In the genomic region with DNA sequence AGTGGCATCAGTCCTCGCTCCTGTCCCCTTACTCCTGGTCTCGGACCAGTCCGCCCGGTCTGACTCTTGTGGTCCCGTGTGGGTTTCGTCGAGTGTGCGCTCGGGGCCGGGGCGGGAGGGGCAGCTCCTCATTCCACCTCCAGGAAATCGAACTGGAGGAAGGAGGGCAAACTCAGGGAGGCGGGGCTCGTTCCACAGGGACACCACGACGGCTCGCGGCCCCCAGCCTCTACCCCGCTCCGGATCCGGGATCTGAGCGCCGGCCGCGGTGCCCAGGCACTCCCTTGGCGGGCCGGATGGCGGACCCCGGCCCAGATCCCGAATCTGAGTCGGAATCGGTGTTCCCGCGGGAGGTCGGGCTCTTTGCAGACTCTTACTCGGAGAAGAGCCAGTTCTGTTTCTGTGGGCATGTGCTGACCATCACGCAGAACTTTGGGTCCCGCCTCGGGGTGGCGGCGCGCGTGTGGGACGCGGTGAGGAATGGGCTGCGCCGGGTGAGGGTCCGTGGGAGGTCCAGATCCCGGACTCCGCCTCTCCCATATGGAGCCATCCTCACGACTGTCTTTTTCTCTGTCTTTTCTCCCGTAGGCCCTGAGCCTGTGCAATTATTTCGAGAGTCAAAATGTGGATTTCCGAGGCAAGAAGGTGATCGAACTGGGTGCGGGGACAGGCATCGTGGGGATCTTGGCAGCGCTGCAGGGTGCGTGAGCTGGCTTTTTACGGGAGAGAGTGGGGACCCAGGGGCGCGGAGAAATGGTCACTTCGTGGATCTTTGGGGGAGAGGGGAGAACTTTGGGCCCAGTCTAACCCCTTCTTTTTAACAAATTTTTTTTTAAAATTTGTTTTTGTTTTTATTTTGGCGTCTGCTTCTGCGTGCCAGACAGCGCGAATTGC, we compare ENCODE assay signal across 1 cellular context.
TF ChIP-seq lines count a peak whose summit lies in the region.

TSS of gene EEF1AKMT3 (plus strand) at position 186 of the 894 bp plus-strand sequence. CDS start at position 297, 111 bp downstream.

TF ChIP-seq in HEK293, 187 proteins besides CTCF, POLR2A, EP300 and RAD21 (continued from another document):
- TF ChIP-seq BCL6B (tag by site-specific recombination; IDR thresholded peaks at IDR 0.05) (no peak), ZNF768 (tag by site-specific recombination; IDR thresholded peaks at IDR 0.05) (no peak), PRDM10 (tag by site-specific recombination; IDR thresholded peaks at IDR 0.05) (0 out of 2 replicates have a peak, but pooled peaks have one; percentile 24), ZNF513 (tag by site-specific recombination; IDR thresholded peaks at IDR 0.05) (no peak), ZNF701 (tag by site-specific recombination; IDR thresholded peaks at IDR 0.05) (no peak), ZNF530 (tag by site-specific recombination; IDR thresholded peaks at IDR 0.05; ENCODE audit: low read depth) (no peak), ZNF248 (tag by site-specific recombination; IDR thresholded peaks at IDR 0.05) (no peak), ZEB2 (tag by site-specific recombination; IDR thresholded peaks at IDR 0.05) (no peak), ZNF292 (tag by site-specific recombination; IDR thresholded peaks at IDR 0.05; ENCODE audit: borderline replicate concordance, low read depth) (no peak), PRDM6 (tag by site-specific recombination; IDR thresholded peaks at IDR 0.05) (no peak), ZNF571 (tag by site-specific recombination; IDR thresholded peaks at IDR 0.05) (no peak), ZNF302 (tag by site-specific recombination; IDR thresholded peaks at IDR 0.05; ENCODE audit: low read depth) (no peak), ZNF561 (tag by site-specific recombination; IDR thresholded peaks at IDR 0.05; ENCODE audit: borderline replicate concordance) (no peak), PRDM2 (tag by site-specific recombination; IDR thresholded peaks at IDR 0.05; ENCODE audit: borderline replicate concordance) (no peak), KLF16 (tag by site-specific recombination; IDR thresholded peaks at IDR 0.05) (no peak; the same call in 1 of the 2 replicates)
- TF ChIP-seq, protein P1, sequence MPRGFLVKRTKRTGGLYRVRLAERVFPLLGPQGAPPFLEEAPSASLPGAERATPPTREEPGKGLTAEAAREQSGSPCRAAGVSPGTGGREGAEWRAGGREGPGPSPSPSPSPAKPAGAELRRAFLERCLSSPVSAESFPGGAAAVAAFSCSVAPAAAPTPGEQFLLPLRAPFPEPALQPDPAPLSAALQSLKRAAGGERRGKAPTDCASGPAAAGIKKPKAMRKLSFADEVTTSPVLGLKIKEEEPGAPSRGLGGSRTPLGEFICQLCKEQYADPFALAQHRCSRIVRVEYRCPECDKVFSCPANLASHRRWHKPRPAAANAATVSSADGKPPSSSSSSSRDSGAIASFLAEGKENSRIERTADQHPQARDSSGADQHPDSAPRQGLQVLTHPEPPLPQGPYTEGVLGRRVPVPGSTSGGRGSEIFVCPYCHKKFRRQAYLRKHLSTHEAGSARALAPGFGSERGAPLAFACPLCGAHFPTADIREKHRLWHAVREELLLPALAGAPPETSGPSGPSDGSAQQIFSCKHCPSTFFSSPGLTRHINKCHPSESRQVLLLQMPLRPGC (tag by site-specific recombination; IDR thresholded peaks at IDR 0.05), result no peak
